13 cellular contexts compared by ENCODE assay signal in genomic region chr5:32828492-32828891, GRCh38.
"Had no signal": no experiment of that assay in that cellular context is flagged by ENCODE, and none has a peak within 500 bp of the region (broad histone marks: within the 10 kb centered on the region; RNA-seq: fewer than 3 reads in every experiment).

No MANE protein-coding gene starts in this region.

- H3K4me1 ChIP-seq: lower lobe of right lung, psoas muscle had no signal

- H3K4me3 ChIP-seq: heart left ventricle, lower lobe of right lung, psoas muscle, right lobe of liver, thyroid gland had no signal

- DNase-seq: activated naive CD4-positive, alpha-beta T cell treated with Interleukin-2 at 50 U/mL for 16 hours; aorta; heart left ventricle; left cardiac atrium; lower lobe of right lung; midbrain; psoas muscle; right lobe of liver; stimulated activated CD4-positive, alpha-beta T cell treated with anti-CD3 and anti-CD28 coated beads, Interleukin-1b, Interleukin-23, amount 100 ng/mL, for 48 hours; thyroid gland had no signal

- H3K9me3 ChIP-seq: heart left ventricle, lower lobe of right lung, psoas muscle, right lobe of liver, thyroid gland had no signal

- H3K27ac ChIP-seq: heart left ventricle, lower lobe of right lung, psoas muscle, right lobe of liver, thyroid gland had no signal

- H3K4me3 Mint-ChIP-seq: activated T-helper 17 cell treated with anti-CD3 and anti-CD28 coated beads, Interleukin-2, amount 50 U/mL, for 72 hours; T-helper 2 cell treated with Interferon-gamma antibody and Interleukin-4, amounts not matched to agents 5 μg/mL and 100 μg/mL, for 36 hours had no signal

- H3K36me3 ChIP-seq: heart left ventricle, lower lobe of right lung, right lobe of liver, thyroid gland had no signal

- H3K9me3 Mint-ChIP-seq: T-helper 2 cell treated with Interferon-gamma antibody and Interleukin-4, amounts not matched to agents 5 μg/mL and 100 μg/mL, for 36 hours had no signal

- H3K27ac Mint-ChIP-seq: activated T-helper 17 cell treated with anti-CD3 and anti-CD28 coated beads, Interleukin-2, amount 50 U/mL, for 72 hours; T-helper 2 cell treated with Interferon-gamma antibody and Interleukin-4, amounts not matched to agents 5 μg/mL and 100 μg/mL, for 36 hours had no signal

- H3K27me3 ChIP-seq: heart left ventricle, right lobe of liver, thyroid gland had no signal

- H3K4me1 Mint-ChIP-seq: activated T-helper 17 cell treated with anti-CD3 and anti-CD28 coated beads, Interleukin-2, amount 50 U/mL, for 72 hours had no signal

- ATAC-seq: activated T-helper 17 cell treated with anti-CD3 and anti-CD28 coated beads, Interleukin-2, amount 50 U/mL, for 72 hours; esophagus mucosa; heart left ventricle; left cardiac atrium; lower lobe of right lung; psoas muscle; right lobe of liver had no signal
